In the genomic region with DNA sequence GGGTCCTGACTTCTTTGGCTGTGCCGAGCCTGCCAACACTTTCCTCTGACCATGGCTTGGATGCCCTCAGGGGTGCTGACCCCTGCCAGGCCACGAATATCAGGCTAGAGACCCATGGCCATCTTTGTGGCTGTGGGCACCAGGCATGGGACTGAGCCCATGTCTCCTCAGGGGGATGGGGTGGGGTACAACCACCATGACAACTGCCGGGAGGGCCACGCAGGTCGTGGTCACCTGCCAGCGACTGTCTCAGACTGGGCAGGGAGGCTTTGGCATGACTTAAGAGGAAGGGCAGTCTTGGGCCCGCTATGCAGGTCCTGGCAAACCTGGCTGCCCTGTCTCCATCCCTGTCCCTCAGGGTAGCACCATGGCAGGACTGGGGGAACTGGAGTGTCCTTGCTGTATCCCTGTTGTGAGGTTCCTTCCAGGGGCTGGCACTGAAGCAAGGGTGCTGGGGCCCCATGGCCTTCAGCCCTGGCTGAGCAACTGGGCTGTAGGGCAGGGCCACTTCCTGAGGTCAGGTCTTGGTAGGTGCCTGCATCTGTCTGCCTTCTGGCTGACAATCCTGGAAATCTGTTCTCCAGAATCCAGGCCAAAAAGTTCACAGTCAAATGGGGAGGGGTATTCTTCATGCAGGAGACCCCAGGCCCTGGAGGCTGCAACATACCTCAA, we compare ENCODE assay signal across 1 cellular context.
A peak's percentile ranks its signal among the peaks of the same experiment; 100 is the strongest.
TF ChIP-seq lines count a peak whose summit lies in the region.

No MANE protein-coding gene starts in this region.

TF ChIP-seq in HepG2, 621 proteins besides CTCF, POLR2A, EP300 and RAD21 (continued from another document and continues in another):
- no peak for TF ChIP-seq YY1 (IDR thresholded peaks at IDR 0.05; ENCODE audit: insufficient read depth, insufficient replicate concordance, low read depth, low read length)
- TF ChIP-seq SUZ12 (IDR thresholded peaks at IDR 0.05; ENCODE audit: low read depth, low read length) = no peak
- TF ChIP-seq FOXA1 (IDR thresholded peaks at IDR 0.05) = no peak
- no peak for TF ChIP-seq FOXA1 (CRISPR knock-in tag; IDR thresholded peaks at IDR 0.05)
- TF ChIP-seq, protein P1, sequence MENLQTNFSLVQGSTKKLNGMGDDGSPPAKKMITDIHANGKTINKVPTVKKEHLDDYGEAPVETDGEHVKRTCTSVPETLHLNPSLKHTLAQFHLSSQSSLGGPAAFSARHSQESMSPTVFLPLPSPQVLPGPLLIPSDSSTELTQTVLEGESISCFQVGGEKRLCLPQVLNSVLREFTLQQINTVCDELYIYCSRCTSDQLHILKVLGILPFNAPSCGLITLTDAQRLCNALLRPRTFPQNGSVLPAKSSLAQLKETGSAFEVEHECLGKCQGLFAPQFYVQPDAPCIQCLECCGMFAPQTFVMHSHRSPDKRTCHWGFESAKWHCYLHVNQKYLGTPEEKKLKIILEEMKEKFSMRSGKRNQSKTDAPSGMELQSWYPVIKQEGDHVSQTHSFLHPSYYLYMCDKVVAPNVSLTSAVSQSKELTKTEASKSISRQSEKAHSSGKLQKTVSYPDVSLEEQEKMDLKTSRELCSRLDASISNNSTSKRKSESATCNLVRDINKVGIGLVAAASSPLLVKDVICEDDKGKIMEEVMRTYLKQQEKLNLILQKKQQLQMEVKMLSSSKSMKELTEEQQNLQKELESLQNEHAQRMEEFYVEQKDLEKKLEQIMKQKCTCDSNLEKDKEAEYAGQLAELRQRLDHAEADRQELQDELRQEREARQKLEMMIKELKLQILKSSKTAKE (CRISPR knock-in tag; IDR thresholded peaks at IDR 0.05; ENCODE audit: borderline replicate concordance) = no peak
- no peak for TF ChIP-seq RBM39 (IDR thresholded peaks at IDR 0.05; ENCODE audit: low read depth, low read length, poor library complexity, severe bottlenecking)
- no peak for TF ChIP-seq NPAS2 (CRISPR knock-in tag; IDR thresholded peaks at IDR 0.05; ENCODE audit: borderline replicate concordance)
- TF ChIP-seq EZH2 (conservative IDR thresholded peaks at IDR 0.05; ENCODE audit: low read depth, low read length) = no peak
- no peak for TF ChIP-seq BHLHE40 (IDR thresholded peaks at IDR 0.05; ENCODE audit: low read length)
- TF ChIP-seq RNF2 (conservative IDR thresholded peaks at IDR 0.05; ENCODE audit: low read depth) = no peak
- TF ChIP-seq, protein P2, sequence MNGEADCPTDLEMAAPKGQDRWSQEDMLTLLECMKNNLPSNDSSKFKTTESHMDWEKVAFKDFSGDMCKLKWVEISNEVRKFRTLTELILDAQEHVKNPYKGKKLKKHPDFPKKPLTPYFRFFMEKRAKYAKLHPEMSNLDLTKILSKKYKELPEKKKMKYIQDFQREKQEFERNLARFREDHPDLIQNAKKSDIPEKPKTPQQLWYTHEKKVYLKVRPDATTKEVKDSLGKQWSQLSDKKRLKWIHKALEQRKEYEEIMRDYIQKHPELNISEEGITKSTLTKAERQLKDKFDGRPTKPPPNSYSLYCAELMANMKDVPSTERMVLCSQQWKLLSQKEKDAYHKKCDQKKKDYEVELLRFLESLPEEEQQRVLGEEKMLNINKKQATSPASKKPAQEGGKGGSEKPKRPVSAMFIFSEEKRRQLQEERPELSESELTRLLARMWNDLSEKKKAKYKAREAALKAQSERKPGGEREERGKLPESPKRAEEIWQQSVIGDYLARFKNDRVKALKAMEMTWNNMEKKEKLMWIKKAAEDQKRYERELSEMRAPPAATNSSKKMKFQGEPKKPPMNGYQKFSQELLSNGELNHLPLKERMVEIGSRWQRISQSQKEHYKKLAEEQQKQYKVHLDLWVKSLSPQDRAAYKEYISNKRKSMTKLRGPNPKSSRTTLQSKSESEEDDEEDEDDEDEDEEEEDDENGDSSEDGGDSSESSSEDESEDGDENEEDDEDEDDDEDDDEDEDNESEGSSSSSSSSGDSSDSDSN (CRISPR knock-in tag; IDR thresholded peaks at IDR 0.05) = no peak
- no peak for TF ChIP-seq ZNF10 (CRISPR knock-in tag; IDR thresholded peaks at IDR 0.05; ENCODE audit: borderline replicate concordance, low read depth)
- TF ChIP-seq XBP1 (CRISPR knock-in tag; IDR thresholded peaks at IDR 0.05) = no peak
- TF ChIP-seq, protein P3, sequence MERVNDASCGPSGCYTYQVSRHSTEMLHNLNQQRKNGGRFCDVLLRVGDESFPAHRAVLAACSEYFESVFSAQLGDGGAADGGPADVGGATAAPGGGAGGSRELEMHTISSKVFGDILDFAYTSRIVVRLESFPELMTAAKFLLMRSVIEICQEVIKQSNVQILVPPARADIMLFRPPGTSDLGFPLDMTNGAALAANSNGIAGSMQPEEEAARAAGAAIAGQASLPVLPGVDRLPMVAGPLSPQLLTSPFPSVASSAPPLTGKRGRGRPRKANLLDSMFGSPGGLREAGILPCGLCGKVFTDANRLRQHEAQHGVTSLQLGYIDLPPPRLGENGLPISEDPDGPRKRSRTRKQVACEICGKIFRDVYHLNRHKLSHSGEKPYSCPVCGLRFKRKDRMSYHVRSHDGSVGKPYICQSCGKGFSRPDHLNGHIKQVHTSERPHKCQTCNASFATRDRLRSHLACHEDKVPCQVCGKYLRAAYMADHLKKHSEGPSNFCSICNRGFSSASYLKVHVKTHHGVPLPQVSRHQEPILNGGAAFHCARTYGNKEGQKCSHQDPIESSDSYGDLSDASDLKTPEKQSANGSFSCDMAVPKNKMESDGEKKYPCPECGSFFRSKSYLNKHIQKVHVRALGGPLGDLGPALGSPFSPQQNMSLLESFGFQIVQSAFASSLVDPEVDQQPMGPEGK (CRISPR knock-in tag; IDR thresholded peaks at IDR 0.05) = no peak; the same call in 1 of the 2 replicates
- TF ChIP-seq SP2 (CRISPR knock-in tag; IDR thresholded peaks at IDR 0.05) = no peak
- no peak for TF ChIP-seq DPF2 (CRISPR knock-in tag; IDR thresholded peaks at IDR 0.05; ENCODE audit: borderline replicate concordance, low read depth)
- TF ChIP-seq TSC22D2 (CRISPR knock-in tag; IDR thresholded peaks at IDR 0.05; ENCODE audit: borderline replicate concordance) = 0 out of 2 replicates have a peak, but pooled peaks have one; percentile 5
- TF ChIP-seq ZNF615 (CRISPR knock-in tag; IDR thresholded peaks at IDR 0.05; ENCODE audit: borderline replicate concordance) = no peak
- TF ChIP-seq, protein P4, sequence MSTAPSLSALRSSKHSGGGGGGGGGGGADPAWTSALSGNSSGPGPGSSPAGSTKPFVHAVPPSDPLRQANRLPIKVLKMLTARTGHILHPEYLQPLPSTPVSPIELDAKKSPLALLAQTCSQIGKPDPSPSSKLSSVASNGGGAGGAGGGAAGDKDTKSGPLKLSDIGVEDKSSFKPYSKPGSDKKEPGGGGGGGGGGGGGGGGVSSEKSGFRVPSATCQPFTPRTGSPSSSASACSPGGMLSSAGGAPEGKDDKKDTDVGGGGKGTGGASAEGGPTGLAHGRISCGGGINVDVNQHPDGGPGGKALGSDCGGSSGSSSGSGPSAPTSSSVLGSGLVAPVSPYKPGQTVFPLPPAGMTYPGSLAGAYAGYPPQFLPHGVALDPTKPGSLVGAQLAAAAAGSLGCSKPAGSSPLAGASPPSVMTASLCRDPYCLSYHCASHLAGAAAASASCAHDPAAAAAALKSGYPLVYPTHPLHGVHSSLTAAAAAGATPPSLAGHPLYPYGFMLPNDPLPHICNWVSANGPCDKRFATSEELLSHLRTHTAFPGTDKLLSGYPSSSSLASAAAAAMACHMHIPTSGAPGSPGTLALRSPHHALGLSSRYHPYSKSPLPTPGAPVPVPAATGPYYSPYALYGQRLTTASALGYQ (CRISPR knock-in tag; IDR thresholded peaks at IDR 0.05) = no peak
- TF ChIP-seq KDM2A (CRISPR knock-in tag; IDR thresholded peaks at IDR 0.05; ENCODE audit: borderline replicate concordance, low read depth) = 0 out of 2 replicates have a peak, but pooled peaks have one; percentile 23
- no peak for TF ChIP-seq ZNF644 (CRISPR knock-in tag; IDR thresholded peaks at IDR 0.05; ENCODE audit: low read depth)
- TF ChIP-seq PHB2 (IDR thresholded peaks at IDR 0.05; ENCODE audit: partially characterized antibody) = no peak
- TF ChIP-seq, protein P5, sequence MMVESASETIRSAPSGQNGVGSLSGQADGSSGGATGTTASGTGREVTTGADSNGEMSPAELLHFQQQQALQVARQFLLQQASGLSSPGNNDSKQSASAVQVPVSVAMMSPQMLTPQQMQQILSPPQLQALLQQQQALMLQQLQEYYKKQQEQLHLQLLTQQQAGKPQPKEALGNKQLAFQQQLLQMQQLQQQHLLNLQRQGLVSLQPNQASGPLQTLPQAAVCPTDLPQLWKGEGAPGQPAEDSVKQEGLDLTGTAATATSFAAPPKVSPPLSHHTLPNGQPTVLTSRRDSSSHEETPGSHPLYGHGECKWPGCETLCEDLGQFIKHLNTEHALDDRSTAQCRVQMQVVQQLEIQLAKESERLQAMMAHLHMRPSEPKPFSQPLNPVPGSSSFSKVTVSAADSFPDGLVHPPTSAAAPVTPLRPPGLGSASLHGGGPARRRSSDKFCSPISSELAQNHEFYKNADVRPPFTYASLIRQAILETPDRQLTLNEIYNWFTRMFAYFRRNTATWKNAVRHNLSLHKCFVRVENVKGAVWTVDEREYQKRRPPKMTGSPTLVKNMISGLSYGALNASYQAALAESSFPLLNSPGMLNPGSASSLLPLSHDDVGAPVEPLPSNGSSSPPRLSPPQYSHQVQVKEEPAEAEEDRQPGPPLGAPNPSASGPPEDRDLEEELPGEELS (CRISPR knock-in tag; IDR thresholded peaks at IDR 0.05) = no peak
- no peak; the same call in 1 of the 2 replicates for TF ChIP-seq REPIN1 (CRISPR knock-in tag; IDR thresholded peaks at IDR 0.05; ENCODE audit: borderline replicate concordance, low read depth)
- TF ChIP-seq ONECUT2 (CRISPR knock-in tag; IDR thresholded peaks at IDR 0.05) = no peak
- TF ChIP-seq, protein P6, sequence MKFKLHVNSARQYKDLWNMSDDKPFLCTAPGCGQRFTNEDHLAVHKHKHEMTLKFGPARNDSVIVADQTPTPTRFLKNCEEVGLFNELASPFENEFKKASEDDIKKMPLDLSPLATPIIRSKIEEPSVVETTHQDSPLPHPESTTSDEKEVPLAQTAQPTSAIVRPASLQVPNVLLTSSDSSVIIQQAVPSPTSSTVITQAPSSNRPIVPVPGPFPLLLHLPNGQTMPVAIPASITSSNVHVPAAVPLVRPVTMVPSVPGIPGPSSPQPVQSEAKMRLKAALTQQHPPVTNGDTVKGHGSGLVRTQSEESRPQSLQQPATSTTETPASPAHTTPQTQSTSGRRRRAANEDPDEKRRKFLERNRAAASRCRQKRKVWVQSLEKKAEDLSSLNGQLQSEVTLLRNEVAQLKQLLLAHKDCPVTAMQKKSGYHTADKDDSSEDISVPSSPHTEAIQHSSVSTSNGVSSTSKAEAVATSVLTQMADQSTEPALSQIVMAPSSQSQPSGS (CRISPR knock-in tag; IDR thresholded peaks at IDR 0.05) = no peak
- no peak for TF ChIP-seq MAZ (IDR thresholded peaks at IDR 0.05; ENCODE audit: borderline replicate concordance, low read depth, low read length)
- TF ChIP-seq MAZ (CRISPR knock-in tag; IDR thresholded peaks at IDR 0.05; ENCODE audit: low read depth) = 0 out of 2 replicates have a peak, but pooled peaks have one; percentile 11
- TF ChIP-seq, protein P7, sequence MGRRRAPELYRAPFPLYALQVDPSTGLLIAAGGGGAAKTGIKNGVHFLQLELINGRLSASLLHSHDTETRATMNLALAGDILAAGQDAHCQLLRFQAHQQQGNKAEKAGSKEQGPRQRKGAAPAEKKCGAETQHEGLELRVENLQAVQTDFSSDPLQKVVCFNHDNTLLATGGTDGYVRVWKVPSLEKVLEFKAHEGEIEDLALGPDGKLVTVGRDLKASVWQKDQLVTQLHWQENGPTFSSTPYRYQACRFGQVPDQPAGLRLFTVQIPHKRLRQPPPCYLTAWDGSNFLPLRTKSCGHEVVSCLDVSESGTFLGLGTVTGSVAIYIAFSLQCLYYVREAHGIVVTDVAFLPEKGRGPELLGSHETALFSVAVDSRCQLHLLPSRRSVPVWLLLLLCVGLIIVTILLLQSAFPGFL (CRISPR knock-in tag; IDR thresholded peaks at IDR 0.05) = no peak
- TF ChIP-seq RXRA (CRISPR knock-in tag; IDR thresholded peaks at IDR 0.05) = no peak
- no peak for TF ChIP-seq ZNF292 (CRISPR knock-in tag; IDR thresholded peaks at IDR 0.05; ENCODE audit: borderline replicate concordance, low read depth)
- TF ChIP-seq, protein P8, sequence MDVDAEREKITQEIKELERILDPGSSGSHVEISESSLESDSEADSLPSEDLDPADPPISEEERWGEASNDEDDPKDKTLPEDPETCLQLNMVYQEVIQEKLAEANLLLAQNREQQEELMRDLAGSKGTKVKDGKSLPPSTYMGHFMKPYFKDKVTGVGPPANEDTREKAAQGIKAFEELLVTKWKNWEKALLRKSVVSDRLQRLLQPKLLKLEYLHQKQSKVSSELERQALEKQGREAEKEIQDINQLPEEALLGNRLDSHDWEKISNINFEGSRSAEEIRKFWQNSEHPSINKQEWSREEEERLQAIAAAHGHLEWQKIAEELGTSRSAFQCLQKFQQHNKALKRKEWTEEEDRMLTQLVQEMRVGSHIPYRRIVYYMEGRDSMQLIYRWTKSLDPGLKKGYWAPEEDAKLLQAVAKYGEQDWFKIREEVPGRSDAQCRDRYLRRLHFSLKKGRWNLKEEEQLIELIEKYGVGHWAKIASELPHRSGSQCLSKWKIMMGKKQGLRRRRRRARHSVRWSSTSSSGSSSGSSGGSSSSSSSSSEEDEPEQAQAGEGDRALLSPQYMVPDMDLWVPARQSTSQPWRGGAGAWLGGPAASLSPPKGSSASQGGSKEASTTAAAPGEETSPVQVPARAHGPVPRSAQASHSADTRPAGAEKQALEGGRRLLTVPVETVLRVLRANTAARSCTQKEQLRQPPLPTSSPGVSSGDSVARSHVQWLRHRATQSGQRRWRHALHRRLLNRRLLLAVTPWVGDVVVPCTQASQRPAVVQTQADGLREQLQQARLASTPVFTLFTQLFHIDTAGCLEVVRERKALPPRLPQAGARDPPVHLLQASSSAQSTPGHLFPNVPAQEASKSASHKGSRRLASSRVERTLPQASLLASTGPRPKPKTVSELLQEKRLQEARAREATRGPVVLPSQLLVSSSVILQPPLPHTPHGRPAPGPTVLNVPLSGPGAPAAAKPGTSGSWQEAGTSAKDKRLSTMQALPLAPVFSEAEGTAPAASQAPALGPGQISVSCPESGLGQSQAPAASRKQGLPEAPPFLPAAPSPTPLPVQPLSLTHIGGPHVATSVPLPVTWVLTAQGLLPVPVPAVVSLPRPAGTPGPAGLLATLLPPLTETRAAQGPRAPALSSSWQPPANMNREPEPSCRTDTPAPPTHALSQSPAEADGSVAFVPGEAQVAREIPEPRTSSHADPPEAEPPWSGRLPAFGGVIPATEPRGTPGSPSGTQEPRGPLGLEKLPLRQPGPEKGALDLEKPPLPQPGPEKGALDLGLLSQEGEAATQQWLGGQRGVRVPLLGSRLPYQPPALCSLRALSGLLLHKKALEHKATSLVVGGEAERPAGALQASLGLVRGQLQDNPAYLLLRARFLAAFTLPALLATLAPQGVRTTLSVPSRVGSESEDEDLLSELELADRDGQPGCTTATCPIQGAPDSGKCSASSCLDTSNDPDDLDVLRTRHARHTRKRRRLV (CRISPR knock-in tag; IDR thresholded peaks at IDR 0.05) = no peak
- TF ChIP-seq RBAK (CRISPR knock-in tag; IDR thresholded peaks at IDR 0.05) = no peak
- no peak for TF ChIP-seq MEIS1 (CRISPR knock-in tag; IDR thresholded peaks at IDR 0.05; ENCODE audit: borderline replicate concordance)
- TF ChIP-seq HDAC1 (CRISPR knock-in tag; IDR thresholded peaks at IDR 0.05) = peak; percentile 16; the same call in 1 of the 2 replicates
- TF ChIP-seq SIN3A (IDR thresholded peaks at IDR 0.05; ENCODE audit: borderline replicate concordance, low read depth, low read length) = 0 out of 2 replicates have a peak, but pooled peaks have one; percentile 1
- no peak for TF ChIP-seq EEA1 (CRISPR knock-in tag; IDR thresholded peaks at IDR 0.05; ENCODE audit: borderline replicate concordance)
- no peak for TF ChIP-seq MTA1 (CRISPR knock-in tag; IDR thresholded peaks at IDR 0.05; ENCODE audit: borderline replicate concordance)
- no peak for TF ChIP-seq ZNF253 (CRISPR knock-in tag; IDR thresholded peaks at IDR 0.05; ENCODE audit: borderline replicate concordance)
- TF ChIP-seq, protein P9, sequence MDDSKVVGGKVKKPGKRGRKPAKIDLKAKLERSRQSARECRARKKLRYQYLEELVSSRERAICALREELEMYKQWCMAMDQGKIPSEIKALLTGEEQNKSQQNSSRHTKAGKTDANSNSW (CRISPR knock-in tag; IDR thresholded peaks at IDR 0.05; ENCODE audit: borderline replicate concordance) = 0 out of 2 replicates have a peak, but pooled peaks have one; percentile 28
- no peak for TF ChIP-seq ZMYM3 (CRISPR knock-in tag; IDR thresholded peaks at IDR 0.05)
